12 cellular contexts compared by ENCODE assay signal in the genomic region with DNA sequence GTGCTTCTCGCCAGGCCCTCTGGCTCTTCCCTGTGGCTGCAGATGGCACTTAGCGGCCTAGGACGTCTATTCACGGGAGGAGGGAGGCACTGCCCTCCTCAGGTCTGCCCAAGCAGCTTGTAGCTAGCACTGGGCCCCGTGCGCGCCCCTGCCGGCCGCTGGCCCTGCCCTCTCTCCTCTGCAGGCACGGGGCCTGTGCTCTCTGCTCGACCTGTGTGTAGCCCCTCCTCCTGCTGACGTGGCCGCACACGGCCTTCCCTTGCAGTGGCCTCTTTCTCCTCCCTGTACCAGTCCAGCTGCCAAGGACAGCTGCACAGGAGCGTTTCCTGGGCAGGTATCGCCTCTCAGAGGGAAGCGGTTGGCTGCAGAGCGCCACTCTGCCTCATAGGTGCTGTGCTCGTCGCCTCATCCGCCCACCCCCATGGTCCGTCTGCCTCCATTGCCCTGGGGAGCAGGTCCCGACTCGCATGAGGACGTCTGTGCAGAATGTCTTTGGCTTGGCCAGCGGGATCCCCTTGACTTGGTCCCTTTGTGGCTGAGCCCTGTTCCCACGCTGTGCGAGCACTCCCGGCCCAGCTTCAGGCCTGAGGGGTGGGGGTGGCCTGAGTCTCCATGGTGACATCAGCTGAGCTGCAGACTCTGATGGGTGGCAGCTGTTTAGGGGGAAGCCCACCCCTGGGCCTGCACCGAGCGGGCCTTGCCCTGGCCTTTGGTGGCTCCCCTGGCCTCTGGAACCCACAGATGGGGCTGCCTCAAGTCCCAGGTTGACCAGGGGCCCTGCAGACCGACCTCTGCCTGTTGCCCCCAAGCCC. TPM values are rescaled to one million over a fixed set of nuclear protein-coding genes. Genes with fewer than 3 reads are reported as not detected.
A peak's percentile ranks its signal among the peaks of the same experiment; 100 is the strongest.
DNase-seq lines count a peak whose midpoint lies in the region; ATAC-seq and TF ChIP-seq lines count a peak whose summit lies in the region.
"Had no signal": no experiment of that assay in that cellular context is flagged by ENCODE, and none has a peak within 500 bp of the region (broad histone marks: within the 10 kb centered on the region; RNA-seq: fewer than 3 reads in every experiment).

No MANE protein-coding gene starts in this region.

- no peak overlapping the region for H3K9ac ChIP-seq in SK-N-SH

- peaks cover 4% of the 10 kb centered on the region for H3F3A ChIP-seq in SK-N-SH (replicated peaks; ENCODE audit: insufficient read depth)

- TF ChIP-seq CTCF in fibroblast of villous mesenchyme (IDR thresholded peaks at IDR 0.05; ENCODE audit: insufficient read depth, low read depth, low read length) (no peak), ovary (IDR thresholded peaks at IDR 0.05) (peak in 2 of 3 donors; percentile 7 to 34), SK-N-SH (IDR thresholded peaks at IDR 0.05) (no peak)

- H3K4me1 ChIP-seq in ovary (ENCODE audit: insufficient read depth) (peaks cover 8% of the 10 kb centered on the region), SK-N-SH (ENCODE audit: control insufficient read depth in 1 of 2, insufficient read depth in 2 of 2, low read depth in 1 of 2, low read length in 1 of 2) (no peaks in the 10 kb centered on the region)

- H4K20me1 ChIP-seq in SK-N-SH (ENCODE audit: insufficient read depth) = no peaks in the 10 kb centered on the region

- no peak for TF ChIP-seq EP300 in ovary (IDR thresholded peaks at IDR 0.05)
- no peak for TF ChIP-seq EP300 in SK-N-SH (IDR thresholded peaks at IDR 0.05; ENCODE audit: borderline replicate concordance in 1 of 2, low read depth in 1 of 2, low read length in 1 of 2)

- intact Hi-C loops in ovary (cut with DNase I) = no loop called here

- H3K4me2 ChIP-seq in SK-N-SH = no peak overlapping the region
- H3K4me2 ChIP-seq: hepatocyte had no signal

- POLR2A ChIA-PET in SK-N-SH (lab: Yijun Ruan, JAX) = no interaction called here

- H3K27me3 ChIP-seq in ovary (no peaks in the 10 kb centered on the region), SK-N-SH (ENCODE audit: insufficient read depth) (no peaks in the 10 kb centered on the region)
- H3K27me3 ChIP-seq: hepatocyte had no signal

- H3K79me2 ChIP-seq in SK-N-SH (ENCODE audit: insufficient read depth) = no peaks in the 10 kb centered on the region
- H3K79me2 ChIP-seq: hepatocyte had no signal

- DNase-seq in DMS53 treated with DMSO at 0.1 percent for 48 hours (lab: John Stamatoyannopoulos, UW; ENCODE audit: unreplicated experiment) (peak; percentile 94), NCI-H774 (lab: John Stamatoyannopoulos, UW) (peak; percentile 0), fibroblast of villous mesenchyme (ENCODE audit: low read depth) (peak; percentile 62), ovary (peak; percentile 77 to 90 (median 79)), SK-N-SH (no peak)
- no peak for DNase-seq in stimulated activated naive CD8-positive, alpha-beta T cell treated with anti-CD3 and anti-CD28 coated beads, Interleukin-15, Interleukin-2, amounts not matched to agents 100 U/mL and 50 U/mL, for 24 hours
- DNase-seq: activated T-cell treated with anti-CD3 and anti-CD28 coated beads, Interleukin-2, amount 50 U/mL, for 72 hours; NCI-H82 had no signal

- CTCF ChIA-PET in SK-N-SH (lab: Yijun Ruan, JAX) = no interaction called here

- TF ChIP-seq RAD21 in SK-N-SH (IDR thresholded peaks at IDR 0.05; ENCODE audit: low read length) = no peak

- WGBS in ovary, 3 donors = 39 to 55% (median 45%) methylated on average over 31 to 32 of the region's 32 CpGs
- 92% methylated on average over 13 of the region's 32 CpGs for WGBS in SK-N-SH (ENCODE audit: low lambda C conversion rate)

- H3K27ac ChIP-seq in ovary = peak overlapping the region; percentile 72 to 76
- H3K27ac ChIP-seq in SK-N-SH (ENCODE audit: low read depth in 2 of 2, low read length in 1 of 2) = no peak overlapping the region
- H3K27ac ChIP-seq: hepatocyte had no signal

- no peak for TF ChIP-seq POLR2A in ovary (IDR thresholded peaks at IDR 0.05)

- H3K36me3 ChIP-seq in ovary = no peaks in the 10 kb centered on the region
- peaks cover 0 to 88% of the 10 kb centered on the region in 2 experiments for H3K36me3 ChIP-seq in SK-N-SH (replicated peaks in 1 of 2; ENCODE audit: control insufficient read depth in 1 of 2, insufficient read depth in 2 of 2, low read length in 1 of 2)

- no peak for ATAC-seq in GM19328 (IDR thresholded peaks at IDR 0.05; ENCODE audit: unreplicated experiment)
- ATAC-seq in HG03196 (IDR thresholded peaks at IDR 0.05; ENCODE audit: unreplicated experiment) = no peak
- no peak for ATAC-seq in stimulated activated naive CD8-positive, alpha-beta T cell treated with anti-CD3 and anti-CD28 coated beads, Interleukin-15, Interleukin-2, amounts not matched to agents 100 U/mL and 50 U/mL, for 24 hours
- ATAC-seq: activated T-cell treated with anti-CD3 and anti-CD28 coated beads, Interleukin-2, amount 50 U/mL, for 72 hours; K562 had no signal

- no peaks in the 10 kb centered on the region for H3K9me2 ChIP-seq in SK-N-SH

- H3K4me3 ChIP-seq in fibroblast of villous mesenchyme (ENCODE audit: low read depth, low read length) (no peak overlapping the region), ovary (no peak overlapping the region), SK-N-SH (ENCODE audit: low read depth in 2 of 2, low read length in 1 of 2) (no peak overlapping the region)
- H3K4me3 ChIP-seq: hepatocyte, K562 had no signal

- no peak overlapping the region for H2AFZ ChIP-seq in SK-N-SH (ENCODE audit: low read depth)
- H2AFZ ChIP-seq: hepatocyte had no signal

- H3K9me3 ChIP-seq in ovary (no peaks in the 10 kb centered on the region), SK-N-SH (no peaks in the 10 kb centered on the region)

TF ChIP-seq in SK-N-SH, 30 proteins besides CTCF, POLR2A, EP300 and RAD21 (continues in another document):
- TF ChIP-seq GATA2 (CRISPR knock-in tag; IDR thresholded peaks at IDR 0.05) (no peak), RFX5 (IDR thresholded peaks at IDR 0.05; ENCODE audit: low read length) (no peak), FOXJ3 (CRISPR knock-in tag; IDR thresholded peaks at IDR 0.05) (no peak), GABPA (IDR thresholded peaks at IDR 0.05; ENCODE audit: low read depth) (no peak), FOXM1 (IDR thresholded peaks at IDR 0.05; ENCODE audit: low read depth) (no peak), RCOR1 (IDR thresholded peaks at IDR 0.05; ENCODE audit: low read length) (no peak), MXI1 (IDR thresholded peaks at IDR 0.05; ENCODE audit: low read depth, low read length) (no peak), FOSL2 (IDR thresholded peaks at IDR 0.05; ENCODE audit: borderline replicate concordance, low read depth) (no peak), EZH2phosphoT487 (IDR thresholded peaks at IDR 0.05; ENCODE audit: borderline replicate concordance, low read depth) (no peak), ZBTB33 (IDR thresholded peaks at IDR 0.05; ENCODE audit: borderline replicate concordance, low read depth) (no peak), ELF1 (IDR thresholded peaks at IDR 0.05) (no peak), NFIC (IDR thresholded peaks at IDR 0.05; ENCODE audit: borderline replicate concordance) (no peak)
- TF ChIP-seq, protein P1, sequence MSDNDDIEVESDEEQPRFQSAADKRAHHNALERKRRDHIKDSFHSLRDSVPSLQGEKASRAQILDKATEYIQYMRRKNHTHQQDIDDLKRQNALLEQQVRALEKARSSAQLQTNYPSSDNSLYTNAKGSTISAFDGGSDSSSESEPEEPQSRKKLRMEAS (IDR thresholded peaks at IDR 0.05; ENCODE audit: low read depth) = no peak

RNA-seq across cellular contexts. Expression of gene TSC2, which starts 34.6 kb away (rescaled TPM):
- total RNA-seq in fibroblast of villous mesenchyme (62.6 and 69.9 TPM in 2 replicates), ovary (100 to 1,000 TPM in 4 of 7 donors, 10 to 100 TPM in 3; 47.0 to 150 (median 131) TPM)
- polyA plus RNA-seq in ovary (10 to 100 TPM; 51.7 to 72.1 TPM), SK-N-SH (2012; rRNA removed) (76.7 and 96.1 TPM in 2 replicates)
- 22.6 and 32.9 TPM in 2 replicates for polyA plus RNA-seq in SK-N-SH (2012; cell fraction: cytosol; rRNA removed)
- 376 and 625 TPM in 2 replicates for polyA plus RNA-seq in SK-N-SH (2012; cell fraction: nucleus; rRNA removed)

RNA-seq across cellular contexts. Expression of gene NTHL1, which starts 34.7 kb away (rescaled TPM):
- total RNA-seq in fibroblast of villous mesenchyme (25.5 and 31.9 TPM in 2 replicates), ovary (10 to 100 TPM; 17.1 to 38.1 (median 23.9) TPM)
- polyA plus RNA-seq in ovary (10 to 100 TPM in 1 of 2 donors, 1 to 10 TPM in 1; 1.9 to 27.3 TPM), SK-N-SH (2012; rRNA removed) (72.9 and 77.3 TPM in 2 replicates)
- 32.1 and 51.5 TPM in 2 replicates for polyA plus RNA-seq in SK-N-SH (2012; cell fraction: cytosol; rRNA removed)
- polyA plus RNA-seq in SK-N-SH (2012; cell fraction: nucleus; rRNA removed) = 59.5 and 109 TPM in 2 replicates

RNA-seq across cellular contexts. Expression of gene PKD1, which starts 53.3 kb away (rescaled TPM):
- total RNA-seq in fibroblast of villous mesenchyme = 139 and 191 TPM in 2 replicates
- 100 to 1,000 TPM in 6 of 7 donors, 10 to 100 TPM in 1; 78.8 to 203 (median 145) TPM for total RNA-seq in ovary
- polyA plus RNA-seq in ovary = 100 to 1,000 TPM in 1 of 2 donors, 1 to 10 TPM in 1; 8.7 to 113 TPM
- 39.8 and 47.4 TPM in 2 replicates for polyA plus RNA-seq in SK-N-SH (2012; rRNA removed)
- polyA plus RNA-seq in SK-N-SH (2012; cell fraction: cytosol; rRNA removed) = 10.3 and 21.4 TPM in 2 replicates
- polyA plus RNA-seq in SK-N-SH (2012; cell fraction: nucleus; rRNA removed) = 292 and 443 TPM in 2 replicates

RNA-seq across cellular contexts. Expression of gene NHERF2, which starts 55.7 kb away (rescaled TPM):
- total RNA-seq in fibroblast of villous mesenchyme (52.7 and 59.3 TPM in 2 replicates), ovary (100 to 1,000 TPM in 1 of 7 donors, 10 to 100 TPM in 6; 25.0 to 118 (median 78.7) TPM)
- polyA plus RNA-seq in ovary (100 to 1,000 TPM in 1 of 2 donors, 1 to 10 TPM in 1; 6.3 to 101 TPM), SK-N-SH (2012; rRNA removed) (45.2 and 53.8 TPM in 2 replicates)
- 30.7 and 46.0 TPM in 2 replicates for polyA plus RNA-seq in SK-N-SH (2012; cell fraction: cytosol; rRNA removed)
- 43.9 and 70.4 TPM in 2 replicates for polyA plus RNA-seq in SK-N-SH (2012; cell fraction: nucleus; rRNA removed)

Comparison
In these comparisons a context has a peak if more than half of its experiments do, and no peak if none do; other contexts are left out.
1. DNase-seq: peak in DMS53 treated with DMSO at 0.1 percent for 48 hours (single experiment), NCI-H774 (single experiment), fibroblast of villous mesenchyme (single experiment) and ovary (5 of 5); none in stimulated activated naive CD8-positive, alpha-beta T cell treated with anti-CD3 and anti-CD28 coated beads, Interleukin-15, Interleukin-2, amounts not matched to agents 100 U/mL and 50 U/mL, for 24 hours (single experiment) and SK-N-SH (single experiment).
2. CTCF ChIP-seq: peak in ovary (2 of 3); none in fibroblast of villous mesenchyme (single experiment) and SK-N-SH (single experiment).
3. H3K27ac ChIP-seq: peak in ovary (2 of 2); none in SK-N-SH (0 of 2).